1 cellular context compared by ENCODE assay signal in genomic region chr15:26790118-26790517, GRCh38.
TF ChIP-seq lines count a peak whose summit lies in the region.

No MANE protein-coding gene starts in this region.

TF ChIP-seq in A549, 52 proteins besides CTCF, POLR2A, EP300 and RAD21 (continued from another document):
- TF ChIP-seq REST (IDR thresholded peaks at IDR 0.05) (no peak), JUNB (IDR thresholded peaks at IDR 0.05) (no peak), MAX (IDR thresholded peaks at IDR 0.05) (no peak), ZSCAN20 (CRISPR knock-in tag; IDR thresholded peaks at IDR 0.05) (no peak), MAFK (IDR thresholded peaks at IDR 0.05; ENCODE audit: partially characterized antibody) (peak; percentile 23)
